Comparison of ENCODE assay signal across 27 cellular contexts in genomic region chr6:158552796-158553138, GRCh38. TPM values are rescaled to one million over a fixed set of nuclear protein-coding genes. Genes with fewer than 3 reads are reported as not detected.
DNase-seq lines count a peak whose midpoint lies in the region; ATAC-seq, FAIRE-seq and TF ChIP-seq lines count a peak whose summit lies in the region.
"Had no signal": no experiment of that assay in that cellular context is flagged by ENCODE, and none has a peak within 500 bp of the region (broad histone marks: within the 10 kb centered on the region; RNA-seq: fewer than 3 reads in every experiment).

No MANE protein-coding gene starts in this region.

- peak overlapping the region in 1 of 2 experiments; percentile 26; a peak in 1 of 4 replicates for H3K9ac ChIP-seq in K562 (ENCODE audit: insufficient read depth in 1 of 2, low read depth in 2 of 2, low read length in 2 of 2)
- H3K9ac ChIP-seq: SK-N-SH had no signal

- H3K36me3 ChIP-seq in HEK293 (ENCODE audit: control insufficient read depth in 2 of 2, insufficient read depth in 1 of 2, low read length in 2 of 2) (no peaks in the 10 kb centered on the region), K562 (ENCODE audit: control insufficient read depth, insufficient read depth, low read length) (no peaks in the 10 kb centered on the region), esophagus muscularis mucosa (no peaks in the 10 kb centered on the region)
- H3K36me3 ChIP-seq: BE2C, HAP-1, MG63 had no signal

- H3K27ac ChIP-seq in HEK293 (ENCODE audit: extremely low read depth, low read depth, low read length) = no peak overlapping the region; the same call in 1 of the 2 replicates
- H3K27ac ChIP-seq in K562 (ENCODE audit: extremely low read depth, low read depth, low read length) = no peak overlapping the region
- H3K27ac ChIP-seq in esophagus muscularis mucosa (replicated peaks in 1 of 4) = no peak overlapping the region

- H3K9me1 ChIP-seq in K562 (ENCODE audit: control insufficient read depth, insufficient read depth, low read length) = no peaks in the 10 kb centered on the region

- POLR2A ChIA-PET in HEK293 (lab: Yijun Ruan, JAX) = interaction anchor here (0.7 kb wide), 1 partner anchor 247 kb away, joined by 4 read pairs; no protein-coding TSS in a partner anchor
- POLR2A ChIA-PET in K562 (lab: Yijun Ruan, JAX) = interaction anchor here (0.6 to 4.4 kb wide), 9 partner anchors 9 to 69 kb away, joined by 3 to 14 read pairs (median 6); no protein-coding TSS in a partner anchor

- ATAC-seq in K562 (peak; percentile 47), HG02938 (IDR thresholded peaks at IDR 0.05; ENCODE audit: unreplicated experiment) (no peak)
- ATAC-seq: PC-3 had no signal

- H3K4me2 ChIP-seq in K562 (ENCODE audit: insufficient read depth, low read length) = peak overlapping the region; percentile 27; the same call in 1 of the 2 replicates
- H3K4me2 ChIP-seq: SK-N-SH had no signal

- H3K9me3 ChIP-seq in HEK293 (ENCODE audit: control insufficient read depth, insufficient read depth, low read depth, low read length) = no peaks in the 10 kb centered on the region
- no peaks in the 10 kb centered on the region for H3K9me3 ChIP-seq in K562 (replicated peaks; ENCODE audit: control insufficient read depth, insufficient read depth, low read depth, low read length)
- H3K9me3 ChIP-seq in esophagus muscularis mucosa = no peaks in the 10 kb centered on the region
- H3K9me3 ChIP-seq: BE2C, HAP-1, MG63, SK-N-SH had no signal

- no peak for TF ChIP-seq RAD21 in K562 (CRISPR knock-in tag; conservative IDR thresholded peaks at IDR 0.05 in 1 of 2, IDR thresholded peaks at IDR 0.05 in 1 of 2)

- no peak overlapping the region for H3K4me3 ChIP-seq in GM12865 (ENCODE audit: low read depth, low read length)
- H3K4me3 ChIP-seq in HEK293 (ENCODE audit: low read depth, low read length) = no peak overlapping the region
- H3K4me3 ChIP-seq in K562 = no peak overlapping the region
- no peak overlapping the region for H3K4me3 ChIP-seq in esophagus muscularis mucosa
- H3K4me3 ChIP-seq: HAP-1, MG63 had no signal

- no peaks in the 10 kb centered on the region for H3K79me2 ChIP-seq in K562 (ENCODE audit: control insufficient read depth, insufficient read depth, low read length)

- H3K27me3 ChIP-seq in K562 (ENCODE audit: control insufficient read depth in 2 of 2, insufficient read depth in 2 of 2, low read length in 2 of 2) (no peaks in the 10 kb centered on the region; a peak in 1 of 5 replicates), esophagus muscularis mucosa (peaks cover 0 to 5% (median 0%) of the 10 kb centered on the region in 4 donors)
- H3K27me3 ChIP-seq: BE2C, MG63 had no signal

- TF ChIP-seq EP300 in K562 (IDR thresholded peaks at IDR 0.05; ENCODE audit: low read length) = no peak
- no peak for TF ChIP-seq EP300 in esophagus muscularis mucosa (IDR thresholded peaks at IDR 0.05)

- H3K4me1 ChIP-seq in HEK293 (ENCODE audit: control insufficient read depth, insufficient read depth, low read length) (peaks cover 15% of the 10 kb centered on the region), K562 (replicated peaks in 1 of 2; ENCODE audit: control insufficient read depth in 2 of 2, insufficient read depth in 2 of 2, low read length in 2 of 2) (peaks cover 5 to 13% of the 10 kb centered on the region in 2 experiments), esophagus muscularis mucosa (no peaks in the 10 kb centered on the region)
- H3K4me1 ChIP-seq: BE2C, HAP-1 had no signal

- CTCF ChIA-PET in HEK293 (lab: Yijun Ruan, JAX) (interaction anchor here (0.6 to 2.1 kb wide), 9 partner anchors 11 to 492 kb away, joined by 3 to 5 read pairs (median 4); partner anchors contain the start of gene TAGAP), K562 (lab: Yijun Ruan, JAX; ENCODE audit: low intra/inter-chr PET ratio) (no interaction called here)

- no peak for TF ChIP-seq CTCF in GM12865 (IDR thresholded peaks at IDR 0.05; ENCODE audit: insufficient read depth, low read depth, low read length, missing control alignments)
- TF ChIP-seq CTCF in HEK293 (tag by site-specific recombination; IDR thresholded peaks at IDR 0.05) = no peak
- TF ChIP-seq CTCF in K562 (IDR thresholded peaks at IDR 0.05 in 2 of 3, conservative IDR thresholded peaks at IDR 0.05 in 1 of 3; ENCODE audit: insufficient read depth in 2 of 3, low read depth in 1 of 3, low read length in 3 of 3) = no peak
- no peak for TF ChIP-seq CTCF in esophagus muscularis mucosa (IDR thresholded peaks at IDR 0.05)

- no peaks in the 10 kb centered on the region for H4K20me1 ChIP-seq in K562 (replicated peaks; ENCODE audit: control insufficient read depth, insufficient read depth, low read length)

- no TSS peak for BruUV-seq in K562 (replicated peaks; lab: Mats Ljungman, UMichigan)

- DNase-seq in GM12865 (ENCODE audit: low read depth) (peak; percentile 41), K562 (ENCODE audit: extremely low read depth in 1 of 4, low spot score in 3 of 4) (no peak), posterior vena cava (ENCODE audit: low spot score) (peak; percentile 6), esophagus muscularis mucosa (ENCODE audit: extremely low spot score) (no peak), HTR-8/SVneo (ENCODE audit: insufficient read length, low spot score) (no peak)
- no peak for DNase-seq in stimulated activated naive CD4-positive, alpha-beta T cell (lab: John Stamatoyannopoulos, UW)
- DNase-seq: 8988T; ACHN; BE2C; CD8-positive, alpha-beta memory T cell; DMS79 treated with DMSO at 0.1 percent for 48 hours; GF-D8; GOT3; KG1; MG63; NCI-H2029; NCI-H446; NCI-H524 treated with DMSO at 0.1 percent for 48 hours; NCI-H774; NK-92 treated with Interleukin-12 subunit alpha and Interleukin-12 subunit beta, amount 100 ng/mL, for 24 hours; PC-3; SK-N-SH had no signal

- in situ Hi-C loops in K562 (cut with MboI) = no loop called here

- intact Hi-C loops in K562 (cut with micrococcal nuclease) (no loop called here), posterior vena cava (cut with DNase I) (no loop called here), esophagus muscularis mucosa (cut with DNase I) (no loop called here)

- FAIRE-seq in K562 (lab: Jason Lieb, UNC) (no peak), HTR-8/SVneo (lab: Jason Lieb, UNC) (no peak)
- FAIRE-seq: GM12892, GM19239 had no signal

- no peak for TF ChIP-seq POLR2A in K562 (conservative IDR thresholded peaks at IDR 0.05)
- TF ChIP-seq POLR2A in esophagus muscularis mucosa (IDR thresholded peaks at IDR 0.05; ENCODE audit: low read depth) = no peak

- H2AFZ ChIP-seq in K562 (ENCODE audit: low read depth, low read length) = peak overlapping the region; percentile 46

- WGBS in K562 (ENCODE audit: insufficient coverage, low coverage, missing lambda C conversion rate) = 27% methylated on average over 5 of the region's 5 CpGs
- WGBS in esophagus muscularis mucosa = 89% methylated on average over 5 of the region's 5 CpGs

TF ChIP-seq in K562, 482 proteins besides CTCF, POLR2A, EP300 and RAD21 (continues in another document):
- TF ChIP-seq PBX2 (CRISPR knock-in tag; IDR thresholded peaks at IDR 0.05; ENCODE audit: low read depth) (no peak), PBX2 (tag; conservative IDR thresholded peaks at IDR 0.05; ENCODE audit: low read depth) (0 out of 2 replicates have a peak, but pooled peaks have one; percentile 3), PRPF4 (IDR thresholded peaks at IDR 0.05; ENCODE audit: insufficient read depth, low read depth, low read length, poor library complexity, severe bottlenecking) (no peak), ZNF121 (CRISPR knock-in tag; conservative IDR thresholded peaks at IDR 0.05) (peak; percentile 37), DNMT1 (IDR thresholded peaks at IDR 0.05) (no peak)

RNA-seq across cellular contexts. Expression of gene TMEM181, which starts 7.1 kb away (rescaled TPM):
- total RNA-seq in K562 (2011; cell fraction: chromatin; rRNA removed; ENCODE audit: low replicate concordance) = 36.6 and 77.1 TPM in 2 replicates
- 21.0 and 25.4 TPM in 2 replicates for total RNA-seq in K562 (2011; cell fraction: nucleolus; rRNA removed)
- 41.9 and 56.9 TPM in 2 replicates for total RNA-seq in K562 (2011; cell fraction: nucleoplasm; rRNA removed)
- total RNA-seq in K562 (2014; rRNA removed) (10.9 and 14.8 TPM in 2 replicates), K562 (2014; rRNA removed; fragmentation: Illumina TruSeq; extraction: Trizol) (26.0 and 27.2 TPM in 2 replicates), K562 (2015; rRNA removed; fragmentation: Illumina TruSeq; extraction: Trizol) (23.0 and 24.3 TPM in 2 replicates), K562 (2021) (17.3 and 19.2 TPM in 2 replicates), posterior vena cava (10 to 100 TPM; 24.1 to 30.4 TPM), esophagus muscularis mucosa (10 to 100 TPM; 21.6 to 31.6 (median 26.0) TPM)
- polyA plus RNA-seq in K562 (2011; rRNA removed) (23.6 and 26.0 TPM in 2 replicates), K562 (2014; fragmentation: Illumina TruSeq; extraction: Trizol) (19.0 and 22.6 TPM in 2 replicates), K562 (2014; fragmentation: Nextera tagmentation; extraction: Ambion mirVana) (1 to 10 TPM; 5.6 to 7.6 TPM), K562 (2014; rRNA removed) (19.9 and 22.0 TPM in 2 replicates)
- 8.5 and 15.4 TPM in 2 replicates for polyA plus RNA-seq in K562 (2011; cell fraction: cytosol; rRNA removed)
- 19.9 and 23.7 TPM in 2 replicates for polyA plus RNA-seq in K562 (2011; cell fraction: nucleus; rRNA removed)
- 14.1 and 17.3 TPM in 2 replicates for polyA plus RNA-seq in K562 (2012)
- polyA minus RNA-seq in K562 (2011; rRNA and poly(A)+ RNA removed) = 30.4 and 31.4 TPM in 2 replicates
- polyA minus RNA-seq in K562 (2011; cell fraction: cytosol; rRNA and poly(A)+ RNA removed) = 15.7 TPM in 2 replicates
- 9.8 and 14.0 TPM in 2 replicates for polyA minus RNA-seq in K562 (2011; cell fraction: nucleus; rRNA and poly(A)+ RNA removed)

Comparison
In these comparisons a context has a peak if more than half of its experiments do, and no peak if none do; other contexts are left out.
1. DNase-seq: peak in GM12865 (single experiment) and posterior vena cava (single experiment); none in K562 (0 of 4), stimulated activated naive CD4-positive, alpha-beta T cell (0 of 6), esophagus muscularis mucosa (single experiment) and HTR-8/SVneo (single experiment).